In the genomic region with DNA sequence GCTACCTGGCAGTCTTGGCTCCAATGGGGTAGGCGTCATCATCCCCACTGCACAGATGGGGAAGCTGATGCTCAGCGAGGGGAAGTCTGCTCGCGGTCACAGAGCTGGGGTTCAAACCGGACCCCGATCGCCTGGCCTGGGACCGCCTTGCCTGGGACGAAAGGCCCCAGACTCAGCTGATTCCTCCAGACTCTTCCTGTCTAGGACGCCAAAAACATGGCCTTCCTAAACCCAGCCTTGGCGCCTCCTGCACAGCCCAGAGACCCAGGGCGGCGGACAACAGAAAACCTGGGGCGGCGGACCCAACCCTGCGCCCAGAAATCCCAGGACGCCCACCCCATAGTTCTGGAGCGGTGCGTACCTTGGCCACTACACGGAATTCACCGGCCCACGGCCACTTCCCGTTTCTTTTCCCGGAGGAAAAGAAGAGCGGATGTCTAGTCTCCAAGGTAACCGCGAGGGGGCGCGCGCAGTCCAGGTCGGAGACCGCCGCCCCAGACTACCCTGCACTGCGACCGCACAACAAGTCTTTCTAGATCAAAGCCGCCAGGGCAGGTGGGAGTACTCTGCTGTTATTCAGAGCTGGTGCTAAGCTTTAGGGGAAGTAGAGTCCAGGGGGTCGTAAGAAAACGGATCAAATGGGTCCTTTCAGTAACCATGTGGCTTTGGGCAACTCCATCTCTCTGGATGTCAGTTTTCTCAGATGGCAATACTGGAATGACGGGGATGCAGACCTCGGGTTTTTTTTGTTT, we compare ENCODE assay signal across 8 cellular contexts. TPM values are rescaled to one million over a fixed set of nuclear protein-coding genes. Genes with fewer than 3 reads are reported as not detected.
DNase-seq lines count a peak whose midpoint lies in the region; ATAC-seq and TF ChIP-seq lines count a peak whose summit lies in the region.

No MANE protein-coding gene starts in this region.

- no TSS peak for BruUV-seq in PC-9 (replicated peaks; lab: Mats Ljungman, UMichigan)

- CTCF ChIA-PET in PC-9 (lab: Charles Lee) = interaction anchor here (0.6 to 1.4 kb wide), 7 partner anchors 9 to 686 kb away, joined by 3 to 6 read pairs (median 3); no protein-coding TSS in a partner anchor

- no peaks in the 10 kb centered on the region for H3K9me2 ChIP-seq in PC-9 (ENCODE audit: insufficient read depth)

- H3K9me3 ChIP-seq in PC-9 (ENCODE audit: insufficient read depth, low read depth) = no peaks in the 10 kb centered on the region

- no peak overlapping the region for H3K27ac ChIP-seq in PC-9

- DNase-seq in AG10803 (ENCODE audit: low read depth) = peak; percentile 52
- peak; percentile 60 to 75 for DNase-seq in PC-9
- peak; percentile 33 for DNase-seq in activated T-helper 1 cell treated with anti-CD3 and anti-CD28 coated beads, Interleukin-12 subunit alpha, Interleukin-12 subunit beta, Interleukin-2, Interleukin-4 antibody, amounts not matched to agents 30 ng/mL and 10 ng/mL and 1 ng/mL, durations not matched to agents 14 hours and 24 hours and 36 hours (ENCODE audit: low spot score)
- DNase-seq in fibroblast of mammary gland (ENCODE audit: low read depth) = peak; percentile 63
- peak; percentile 47 for DNase-seq in natural killer cell
- DNase-seq in stimulated activated naive CD4-positive, alpha-beta T cell treated with Interleukin-2 at 50 U/mL for 16 hours (lab: John Stamatoyannopoulos, UW) = peak; percentile 43

- POLR2A ChIA-PET in PC-9 (lab: Charles Lee; ENCODE audit: unreplicated experiment) = interaction anchor here (0.5 to 0.7 kb wide), 4 partner anchors 149 to 580 kb away, joined by 3 to 8 read pairs (median 4); no protein-coding TSS in a partner anchor

- H4K20me1 ChIP-seq in PC-9 (ENCODE audit: insufficient read depth) = no peaks in the 10 kb centered on the region

- H3K27me3 Mint-ChIP-seq in activated T-helper 1 cell treated with anti-CD3 and anti-CD28 coated beads, Interleukin-12 subunit alpha, Interleukin-12 subunit beta, Interleukin-2, Interleukin-4 antibody, amounts not matched to agents 30 ng/mL and 10 ng/mL and 1 ng/mL, durations not matched to agents 14 hours and 24 hours and 36 hours (ENCODE audit: insufficient read depth) = peaks cover 52% of the 10 kb centered on the region
- H3K27me3 Mint-ChIP-seq in natural killer cell (ENCODE audit: low read depth in 2 of 2) = peaks cover 44 to 68% of the 10 kb centered on the region in 2 donors

- no peaks in the 10 kb centered on the region for H3K36me3 ChIP-seq in PC-9 (ENCODE audit: low read depth)

- no peaks in the 10 kb centered on the region for H3K79me2 ChIP-seq in PC-9 (ENCODE audit: low read depth)

- H3F3A ChIP-seq in PC-9 (ENCODE audit: insufficient read depth, low read depth) = no peaks in the 10 kb centered on the region; the same call in 1 of the 2 replicates

- H3K4me1 ChIP-seq in PC-9 (replicated peaks; ENCODE audit: insufficient read depth) = peaks cover 3% of the 10 kb centered on the region; the same call in 1 of the 2 replicates

- H3K27me3 ChIP-seq in PC-9 (ENCODE audit: insufficient read depth, low read depth) = no peaks in the 10 kb centered on the region

- no peaks in the 10 kb centered on the region for H3K36me3 Mint-ChIP-seq in activated T-helper 1 cell treated with anti-CD3 and anti-CD28 coated beads, Interleukin-12 subunit alpha, Interleukin-12 subunit beta, Interleukin-2, Interleukin-4 antibody, amounts not matched to agents 30 ng/mL and 10 ng/mL and 1 ng/mL, durations not matched to agents 14 hours and 24 hours and 36 hours (ENCODE audit: low read depth)
- no peaks in the 10 kb centered on the region for H3K36me3 Mint-ChIP-seq in natural killer cell

- no peak overlapping the region for H3K27ac Mint-ChIP-seq in activated T-helper 1 cell treated with anti-CD3 and anti-CD28 coated beads, Interleukin-12 subunit alpha, Interleukin-12 subunit beta, Interleukin-2, Interleukin-4 antibody, amounts not matched to agents 30 ng/mL and 10 ng/mL and 1 ng/mL, durations not matched to agents 14 hours and 24 hours and 36 hours
- H3K27ac Mint-ChIP-seq in natural killer cell = no peak overlapping the region

- H3K4me1 Mint-ChIP-seq in activated T-helper 1 cell treated with anti-CD3 and anti-CD28 coated beads, Interleukin-12 subunit alpha, Interleukin-12 subunit beta, Interleukin-2, Interleukin-4 antibody, amounts not matched to agents 30 ng/mL and 10 ng/mL and 1 ng/mL, durations not matched to agents 14 hours and 24 hours and 36 hours (ENCODE audit: low read depth) = peaks cover 5% of the 10 kb centered on the region
- peaks cover 0 to 14% of the 10 kb centered on the region in 2 donors for H3K4me1 Mint-ChIP-seq in natural killer cell

- peak overlapping the region; percentile 91 for H2AFZ ChIP-seq in PC-9

- peak overlapping the region; percentile 58 for H3K4me3 ChIP-seq in AG10803 (ENCODE audit: low read length)
- peak overlapping the region; percentile 54 for H3K4me3 ChIP-seq in PC-9
- peak overlapping the region; percentile 59 for H3K4me3 ChIP-seq in fibroblast of mammary gland (ENCODE audit: control insufficient read depth, low read depth, low read length)

- ATAC-seq in GM18909 (IDR thresholded peaks at IDR 0.05; ENCODE audit: poor library complexity, unreplicated experiment) (peak; percentile 70), HG03565 (IDR thresholded peaks at IDR 0.05; ENCODE audit: unreplicated experiment) (peak; percentile 60), natural killer cell (peak; percentile 53 to 75 (median 73))

- H3K9me3 Mint-ChIP-seq in activated T-helper 1 cell treated with anti-CD3 and anti-CD28 coated beads, Interleukin-12 subunit alpha, Interleukin-12 subunit beta, Interleukin-2, Interleukin-4 antibody, amounts not matched to agents 30 ng/mL and 10 ng/mL and 1 ng/mL, durations not matched to agents 14 hours and 24 hours and 36 hours = no peaks in the 10 kb centered on the region
- no peaks in the 10 kb centered on the region for H3K9me3 Mint-ChIP-seq in natural killer cell

- H3K4me3 Mint-ChIP-seq in activated T-helper 1 cell treated with anti-CD3 and anti-CD28 coated beads, Interleukin-12 subunit alpha, Interleukin-12 subunit beta, Interleukin-2, Interleukin-4 antibody, amounts not matched to agents 30 ng/mL and 10 ng/mL and 1 ng/mL, durations not matched to agents 14 hours and 24 hours and 36 hours = peak overlapping the region; percentile 64
- peak overlapping the region; percentile 55 for H3K4me3 Mint-ChIP-seq in natural killer cell

- intact Hi-C loops in PC-9 (cut with micrococcal nuclease; ENCODE audit: unreplicated experiment) (loop anchor here (1.0 to 5.0 kb wide), 5 partner anchors 163 to 682 kb away; partner anchors contain the start of gene SLMAP), natural killer cell (cut with micrococcal nuclease) (no loop called here)
- intact Hi-C loops in activated T-helper 1 cell treated with anti-CD3 and anti-CD28 coated beads, Interleukin-12 subunit alpha, Interleukin-12 subunit beta, Interleukin-2, Interleukin-4 antibody, amounts not matched to agents 30 ng/mL and 10 ng/mL and 1 ng/mL, durations not matched to agents 14 hours and 24 hours and 36 hours (cut with micrococcal nuclease) = loop anchor here (2.0 to 10.0 kb wide), 4 partner anchors 68 to 425 kb away; partner anchors contain the start of gene ARF4

- TF ChIP-seq CTCF in AG10803 (conservative IDR thresholded peaks at IDR 0.05; ENCODE audit: low read length) = peak; percentile 68
- TF ChIP-seq CTCF in PC-9 (conservative IDR thresholded peaks at IDR 0.05) = peak; percentile 81
- peak; percentile 61 for TF ChIP-seq CTCF in fibroblast of mammary gland (conservative IDR thresholded peaks at IDR 0.05; ENCODE audit: control insufficient read depth, insufficient read depth, low read depth, low read length)
- TF ChIP-seq CTCF in natural killer cell (IDR thresholded peaks at IDR 0.05) = peak; percentile 83

- H3K4me2 ChIP-seq in PC-9 = peak overlapping the region; percentile 85

RNA-seq across cellular contexts. Expression of gene IL17RD, which starts 4.9 kb away (rescaled TPM):
- 7.9 and 8.3 TPM in 2 replicates for total RNA-seq in PC-9 (2021)
- 0.15 TPM in 1 of 2 replicates, not detected in the other for total RNA-seq in activated T-helper 1 cell treated with anti-CD3 and anti-CD28 coated beads, Interleukin-12 subunit alpha, Interleukin-12 subunit beta, Interleukin-2, Interleukin-4 antibody, amounts not matched to agents 30 ng/mL and 10 ng/mL and 1 ng/mL, durations not matched to agents 14 hours and 24 hours and 36 hours
- under 1 TPM in 2 of 3 donors, not detected in 1; 0.05 to 0.08 TPM for total RNA-seq in natural killer cell

RNA-seq across cellular contexts. Expression of gene HESX1, which starts 29.7 kb away (rescaled TPM):
- total RNA-seq in PC-9 (2021) (3.4 and 4.4 TPM in 2 replicates), natural killer cell (under 1 TPM in 2 of 3 donors, not detected in 1; 0.49 to 0.55 TPM)
- 0.18 and 0.32 TPM in 2 replicates for total RNA-seq in activated T-helper 1 cell treated with anti-CD3 and anti-CD28 coated beads, Interleukin-12 subunit alpha, Interleukin-12 subunit beta, Interleukin-2, Interleukin-4 antibody, amounts not matched to agents 30 ng/mL and 10 ng/mL and 1 ng/mL, durations not matched to agents 14 hours and 24 hours and 36 hours

RNA-seq across cellular contexts. Expression of gene APPL1, which starts 57.5 kb away (rescaled TPM):
- 24.2 and 34.1 TPM in 2 replicates for total RNA-seq in PC-9 (2021)
- 39.9 and 46.0 TPM in 2 replicates for total RNA-seq in activated T-helper 1 cell treated with anti-CD3 and anti-CD28 coated beads, Interleukin-12 subunit alpha, Interleukin-12 subunit beta, Interleukin-2, Interleukin-4 antibody, amounts not matched to agents 30 ng/mL and 10 ng/mL and 1 ng/mL, durations not matched to agents 14 hours and 24 hours and 36 hours
- 10 to 100 TPM; 29.6 to 40.8 (median 38.2) TPM for total RNA-seq in natural killer cell
